In genomic region chr9:124628741-124629140, GRCh38 we compare ENCODE assay signal across 21 cellular contexts.
"Had no signal": no experiment of that assay in that cellular context is flagged by ENCODE, and none has a peak within 500 bp of the region (broad histone marks: within the 10 kb centered on the region; RNA-seq: fewer than 3 reads in every experiment).

No MANE protein-coding gene starts in this region.

- H3K4me3 Mint-ChIP-seq: dendritic cell treated with granulocyte-macrophage colony-stimulating factor and Interleukin-4, amounts not matched to agents 40 ng/mL and 50 ng/mL, for 4 days; endodermal cell had no signal

- H3K27ac Mint-ChIP-seq: dendritic cell treated with granulocyte-macrophage colony-stimulating factor and Interleukin-4, amounts not matched to agents 40 ng/mL and 50 ng/mL, for 4 days; endodermal cell had no signal

- DNase-seq: colonic mucosa; cortex of kidney; dermis blood vessel endothelial cell; dorsolateral prefrontal cortex; effector CD4-positive, alpha-beta T cell; effector CD8-positive, alpha-beta T cell; effector memory CD4-positive, alpha-beta T cell; effector memory CD8-positive, alpha-beta T cell; endodermal cell; erythroblast; esophagus squamous epithelium; foreskin fibroblast; foreskin keratinocyte; foreskin melanocyte; gastrocnemius medialis; glutamatergic neuron; head of caudate nucleus; heart left ventricle had no signal

- ATAC-seq: effector memory CD8-positive, alpha-beta T cell; esophagus mucosa; foreskin keratinocyte; gastrocnemius medialis; gastroesophageal sphincter; heart left ventricle had no signal

- H3K4me1 Mint-ChIP-seq: endodermal cell had no signal

- H3K9me3 Mint-ChIP-seq: dendritic cell treated with granulocyte-macrophage colony-stimulating factor and Interleukin-4, amounts not matched to agents 40 ng/mL and 50 ng/mL, for 4 days; effector memory CD8-positive, alpha-beta T cell; endodermal cell had no signal

- H3K27me3 Mint-ChIP-seq: dendritic cell treated with granulocyte-macrophage colony-stimulating factor and Interleukin-4, amounts not matched to agents 40 ng/mL and 50 ng/mL, for 4 days had no signal
